In the genomic region with DNA sequence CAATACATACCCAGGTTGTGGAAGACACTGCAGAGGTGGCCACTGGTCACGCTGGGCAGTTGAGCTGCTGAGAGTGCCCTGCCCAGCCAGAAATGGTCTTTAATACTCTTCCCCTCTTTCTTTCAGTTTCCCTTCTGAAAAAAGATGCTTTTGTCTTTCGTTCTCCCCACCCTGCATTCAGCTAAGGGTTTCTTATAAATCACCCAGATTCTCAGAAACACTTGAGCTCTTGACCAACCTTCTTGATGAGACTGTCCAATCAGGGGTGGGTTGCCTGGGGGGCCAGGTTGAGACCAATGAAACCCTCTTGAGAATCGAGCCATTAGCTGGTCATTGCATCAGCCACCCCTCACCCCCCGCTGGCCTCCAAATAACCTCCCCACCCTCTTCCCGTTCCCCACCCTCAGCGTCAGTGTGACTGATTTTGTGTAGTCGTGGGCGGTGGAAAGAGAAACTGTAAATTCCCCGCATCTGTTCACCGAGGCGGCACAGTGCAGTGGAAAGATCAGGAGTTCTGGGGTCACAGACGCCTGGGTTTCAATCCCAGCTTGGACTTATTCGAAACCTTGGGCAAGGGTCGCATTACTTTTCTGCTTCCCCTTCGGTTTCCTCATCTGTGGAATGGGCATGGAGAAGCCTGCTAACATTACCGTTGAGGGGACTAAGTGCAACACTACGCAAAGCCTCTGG, we compare ENCODE assay signal across 8 cellular contexts. TPM values are rescaled to one million over a fixed set of nuclear protein-coding genes. Genes with fewer than 3 reads are reported as not detected.
DNase-seq lines count a peak whose midpoint lies in the region; ATAC-seq and TF ChIP-seq lines count a peak whose summit lies in the region.

No MANE protein-coding gene starts in this region.

- H3K36me3 ChIP-seq in CD8-positive, alpha-beta T cell (ENCODE audit: insufficient read depth, low read length): no peaks in the 10 kb centered on the region

- H3K9me3 Mint-ChIP-seq in CD8-positive, alpha-beta T cell: no peaks in the 10 kb centered on the region

- intact Hi-C loops in CD8-positive, alpha-beta T cell (cut with DNase I, micrococcal nuclease): loop anchor here (5.0 to 10.0 kb wide), 8 partner anchors 172 to 1942 kb away; partner anchors contain the start of genes EVL (in 2 of the 2), CCDC85C (in 1 of the 2), CCNK (in 1 of the 2) and CYP46A1 (in 1 of the 2)

- CTCF ChIA-PET in CD8-positive, alpha-beta T cell (lab: Charles Lee): interaction anchor here (0.6 to 1.4 kb wide), 4 partner anchors 9 to 270 kb away, joined by 3 to 5 read pairs (median 3); no protein-coding TSS in a partner anchor

- peak overlapping the region; percentile 92 for H3K4me3 Mint-ChIP-seq in CD8-positive, alpha-beta T cell

- H3K27me3 ChIP-seq in CD8-positive, alpha-beta T cell (ENCODE audit: insufficient read depth, low read length): no peaks in the 10 kb centered on the region

- peak; percentile 17 for ATAC-seq in CD8-positive, alpha-beta T cell
- ATAC-seq in GM19452 (IDR thresholded peaks at IDR 0.05; ENCODE audit: unreplicated experiment): peak; percentile 33

- H3K27ac Mint-ChIP-seq in CD8-positive, alpha-beta T cell: peak overlapping the region; percentile 91

- H3K4me3 ChIP-seq in CD8-positive, alpha-beta T cell (ENCODE audit: low read depth, low read length): peak overlapping the region; percentile 63
- H3K4me3 ChIP-seq in astrocyte of the spinal cord (ENCODE audit: low read depth, low read length) (peak overlapping the region; percentile 97), iPS-18c (ENCODE audit: insufficient read depth, low read depth, low read length) (peak overlapping the region; percentile 88)

- in situ Hi-C loops in astrocyte of the spinal cord (cut with HindIII; ENCODE audit: low sequenced_read_pairs): no loop called here

- no peaks in the 10 kb centered on the region for H3K9me3 ChIP-seq in CD8-positive, alpha-beta T cell (ENCODE audit: low read length)
- H3K9me3 ChIP-seq in iPS-18c (ENCODE audit: control insufficient read depth, insufficient read depth, low read length): no peaks in the 10 kb centered on the region

- DNase-seq in CD8-positive, alpha-beta T cell: peak in 3 of 7 experiments; percentile 14 to 52 (median 21)
- peak; percentile 77 for DNase-seq in HK-2 (ENCODE audit: unreplicated experiment)
- DNase-seq in SW480 (ENCODE audit: low spot score): peak; percentile 92
- DNase-seq in astrocyte of the spinal cord (ENCODE audit: low read depth, low spot score): peak; percentile 96
- DNase-seq in stimulated activated CD4-positive, alpha-beta T cell treated with anti-CD3 and anti-CD28 coated beads, Interleukin-12 subunit alpha, Interleukin-12 subunit beta, amount 100 ng/mL, for 24 hours (ENCODE audit: low read depth in 2 of 2): peak; percentile 67 to 83
- no peak for DNase-seq in NCI-H510A (lab: John Stamatoyannopoulos, UW)

- peaks cover 23% of the 10 kb centered on the region for H3K4me1 ChIP-seq in CD8-positive, alpha-beta T cell (ENCODE audit: insufficient read depth, low read length)

- no peak for TF ChIP-seq CTCF in CD8-positive, alpha-beta T cell (IDR thresholded peaks at IDR 0.05)
- no peak for TF ChIP-seq CTCF in astrocyte of the spinal cord (IDR thresholded peaks at IDR 0.05; ENCODE audit: low read depth, low read length)

- peaks cover 19% of the 10 kb centered on the region for H3K36me3 Mint-ChIP-seq in CD8-positive, alpha-beta T cell

- POLR2A ChIA-PET in CD8-positive, alpha-beta T cell (lab: Charles Lee): no interaction called here

- no peaks in the 10 kb centered on the region for H3K27me3 Mint-ChIP-seq in CD8-positive, alpha-beta T cell (ENCODE audit: low read depth)

- H3K4me1 Mint-ChIP-seq in CD8-positive, alpha-beta T cell (ENCODE audit: low read depth): peaks cover 41% of the 10 kb centered on the region

- peak overlapping the region; percentile 64 for H3K27ac ChIP-seq in CD8-positive, alpha-beta T cell (ENCODE audit: low read depth, low read length)

RNA-seq across cellular contexts. Expression of gene WDR25, which starts 0.9 kb away (rescaled TPM):
- total RNA-seq in CD8-positive, alpha-beta T cell: 1 to 10 TPM; 2.9 to 3.4 TPM

RNA-seq across cellular contexts. Expression of gene SLC25A47, which starts 52.3 kb away (rescaled TPM):
- not detected for total RNA-seq in CD8-positive, alpha-beta T cell
